Comparison of ENCODE assay signal across 26 cellular contexts in the genomic region with DNA sequence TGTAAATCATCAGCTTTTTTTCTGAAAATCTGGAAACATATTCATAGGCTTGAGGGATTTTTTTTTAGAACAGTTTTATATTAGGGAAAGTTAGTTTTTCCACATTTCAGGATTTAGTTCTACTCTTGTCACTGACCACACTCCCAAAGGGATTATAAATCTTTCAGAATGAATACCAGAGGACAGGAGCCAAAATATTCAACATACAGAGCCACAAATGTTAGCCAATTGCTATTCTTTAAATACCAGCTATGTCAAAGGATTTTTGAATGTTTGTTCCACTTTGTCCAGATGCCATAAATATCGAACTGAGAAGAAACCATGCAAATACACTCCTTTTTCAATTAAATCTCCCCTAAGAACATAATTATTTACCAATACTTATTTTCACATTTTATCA. TPM values are rescaled to one million over a fixed set of nuclear protein-coding genes. Genes with fewer than 3 reads are reported as not detected.
A peak's percentile ranks its signal among the peaks of the same experiment; 100 is the strongest.
DNase-seq lines count a peak whose midpoint lies in the region; ATAC-seq lines count a peak whose summit lies in the region.
"Had no signal": no experiment of that assay in that cellular context is flagged by ENCODE, and none has a peak within 500 bp of the region (broad histone marks: within the 10 kb centered on the region; RNA-seq: fewer than 3 reads in every experiment).

No MANE protein-coding gene starts in this region.

- DNase-seq in EH (ENCODE audit: low read depth): peak; percentile 31
- peak; percentile 23 for DNase-seq in LHCN-M2 (ENCODE audit: low read depth)
- DNase-seq in fibroblast of peridontal ligament (ENCODE audit: extremely low read depth): peak; percentile 75
- DNase-seq in stromal cell of bone marrow (ENCODE audit: low read depth): peak; percentile 57
- DNase-seq: Calu3; DMS79 treated with DMSO at 0.1 percent for 48 hours; H9; HFFc6; KBM-7; MG63; NCI-H1105 treated with DMSO at 0.1 percent for 48 hours; NCI-H146; NCI-H1930; NCI-H2107; NCI-H446; NCI-H526; NCI-H82; NK-92 treated with Interleukin-12 subunit alpha and Interleukin-12 subunit beta, amount 100 ng/mL, for 24 hours; PC-3; SK-N-SH; SW 1271 had no signal

- ATAC-seq in GM21717 (IDR thresholded peaks at IDR 0.05; ENCODE audit: unreplicated experiment): no peak
- no peak for ATAC-seq in GM19397 (IDR thresholded peaks at IDR 0.05; ENCODE audit: unreplicated experiment)
- no peak for ATAC-seq in HG03139 (IDR thresholded peaks at IDR 0.05; ENCODE audit: unreplicated experiment)
- ATAC-seq: A549, GM23338, PC-3 had no signal

RNA-seq across cellular contexts. Expression of gene ODAD2, which starts 50.7 kb away (rescaled TPM):
- total RNA-seq in LHCN-M2 (2014; rRNA removed): 0.06 and 0.52 TPM in 2 replicates
- polyA plus RNA-seq in LHCN-M2 (2012): 0.45 TPM
- polyA plus RNA-seq: A549, SK-N-SH had no signal

Comparison
In these comparisons a context has a peak if more than half of its experiments do, and no peak if none do; other contexts are left out.
1. DNase-seq: peak in every context shown above with its lines; median percentile 75 in fibroblast of peridontal ligament; 57 in stromal cell of bone marrow; 31 in EH; 23 in LHCN-M2.